ENCODE assay signal across 7 cellular contexts in genomic region chr1:235648954-235649721, GRCh38. TPM values are rescaled to one million over a fixed set of nuclear protein-coding genes. Genes with fewer than 3 reads are reported as not detected.
DNase-seq lines count a peak whose midpoint lies in the region; ATAC-seq, FAIRE-seq and TF ChIP-seq lines count a peak whose summit lies in the region.

No MANE protein-coding gene starts in this region.

- H3K4me3 ChIP-seq in heart right ventricle (peak overlapping the region; percentile 4 to 57 (median 47)), rectal smooth muscle tissue (ENCODE audit: low read length) (peak overlapping the region; percentile 61)

- intact Hi-C loops in heart right ventricle (cut with DNase I) = no loop called here

- WGBS in heart right ventricle, 2 donors = 1% methylated on average over 73 to 74 of the region's 74 CpGs

- H3K27me3 Mint-ChIP-seq in activated naive CD8-positive, alpha-beta T cell treated with anti-CD3 and anti-CD28 coated beads for 36 hours = peaks cover 79% of the 10 kb centered on the region

- peak; percentile 54 for FAIRE-seq in GM12892 (lab: Jason Lieb, UNC)

- peak; percentile 69 for ATAC-seq in HG03064 (IDR thresholded peaks at IDR 0.05; ENCODE audit: low read depth, unreplicated experiment)
- ATAC-seq in heart right ventricle = peak; percentile 71 to 89 (median 84)
- no peak for ATAC-seq in HG03457 (IDR thresholded peaks at IDR 0.05; ENCODE audit: unreplicated experiment)

- no peak overlapping the region for H3K9ac ChIP-seq in rectal smooth muscle tissue (ENCODE audit: low read length)

- H3K36me3 ChIP-seq in heart right ventricle (no peaks in the 10 kb centered on the region), rectal smooth muscle tissue (ENCODE audit: control insufficient read depth, insufficient read depth, low read length) (no peaks in the 10 kb centered on the region)

- H3K4me1 ChIP-seq in heart right ventricle (peaks cover 3 to 27% (median 22%) of the 10 kb centered on the region in 9 donors), rectal smooth muscle tissue (ENCODE audit: control insufficient read depth, insufficient read depth, low read length) (no peaks in the 10 kb centered on the region)

- H3K4me3 Mint-ChIP-seq in activated naive CD8-positive, alpha-beta T cell treated with anti-CD3 and anti-CD28 coated beads for 36 hours = peak overlapping the region; percentile 77

- DNase-seq in GM12892 (ENCODE audit: insufficient read length) (peak; percentile 53), SK-N-DZ (ENCODE audit: low spot score) (peak; percentile 40), heart right ventricle (peak; percentile 42 to 46)
- peak; percentile 67 for DNase-seq in activated naive CD8-positive, alpha-beta T cell treated with anti-CD3 and anti-CD28 coated beads for 36 hours

- no peak for TF ChIP-seq CTCF in heart right ventricle (IDR thresholded peaks at IDR 0.05)

- H3K4me1 Mint-ChIP-seq in activated naive CD8-positive, alpha-beta T cell treated with anti-CD3 and anti-CD28 coated beads for 36 hours = peaks cover 6% of the 10 kb centered on the region

- H3K27ac ChIP-seq in heart right ventricle = no peak overlapping the region
- no peak overlapping the region for H3K27ac ChIP-seq in rectal smooth muscle tissue (ENCODE audit: low read depth, low read length)

- H3K36me3 Mint-ChIP-seq in activated naive CD8-positive, alpha-beta T cell treated with anti-CD3 and anti-CD28 coated beads for 36 hours = peaks cover 2% of the 10 kb centered on the region

- peaks cover 3% of the 10 kb centered on the region for H3K9me3 Mint-ChIP-seq in activated naive CD8-positive, alpha-beta T cell treated with anti-CD3 and anti-CD28 coated beads for 36 hours

- peaks cover 0 to 3% (median 0%) of the 10 kb centered on the region in 11 donors for H3K9me3 ChIP-seq in heart right ventricle

- TF ChIP-seq POLR2A in GM12892 (IDR thresholded peaks at IDR 0.05; ENCODE audit: low read depth, low read length) = no peak

- H3K27me3 ChIP-seq in heart right ventricle (peaks cover 17 to 99% (median 93%) of the 10 kb centered on the region in 7 donors), rectal smooth muscle tissue (ENCODE audit: control insufficient read depth, insufficient read depth, low read length) (peaks cover 10% of the 10 kb centered on the region)

- H3K27ac Mint-ChIP-seq in activated naive CD8-positive, alpha-beta T cell treated with anti-CD3 and anti-CD28 coated beads for 36 hours = no peak overlapping the region

RNA-seq across cellular contexts. Expression of gene GNG4, which starts 0.4 kb away (rescaled TPM):
- not detected for polyA plus RNA-seq in GM12892 (2012; ENCODE audit: missing spikeins)
- polyA plus RNA-seq in SK-N-DZ (2014; cell fraction: cytosol; rRNA removed) = 61.1 and 67.5 TPM in 2 replicates
- 19.1 and 22.2 TPM in 2 replicates for polyA plus RNA-seq in SK-N-DZ (2014; cell fraction: nucleus; rRNA removed)
- total RNA-seq in activated naive CD8-positive, alpha-beta T cell treated with anti-CD3 and anti-CD28 coated beads for 36 hours = 1 to 10 TPM; 1.4 to 1.9 TPM
- total RNA-seq in heart right ventricle = under 1 TPM in 2 of 10 donors, not detected in 8; 0.04 to 0.15 TPM
- polyA plus RNA-seq in heart right ventricle = under 1 TPM in 1 of 2 donors, not detected in 1; 0.06 TPM
